Comparison of ENCODE assay signal across 8 cellular contexts in genomic region chr9:131590907-131591844, GRCh38. TPM values are rescaled to one million over a fixed set of nuclear protein-coding genes. Genes with fewer than 3 reads are reported as not detected.
DNase-seq lines count a peak whose midpoint lies in the region; ATAC-seq and TF ChIP-seq lines count a peak whose summit lies in the region.

No MANE protein-coding gene starts in this region.

- H3K36me3 ChIP-seq in Panc1 (ENCODE audit: control insufficient read depth, insufficient read depth, low read length) (no peaks in the 10 kb centered on the region), esophagus squamous epithelium (peaks cover 26 to 85% (median 27%) of the 10 kb centered on the region in 3 donors)

- H3K27me3 ChIP-seq in Panc1 (ENCODE audit: control insufficient read depth, insufficient read depth, low read length), result no peaks in the 10 kb centered on the region
- H3K27me3 ChIP-seq in esophagus squamous epithelium, result no peaks in the 10 kb centered on the region

- no peak overlapping the region for H3K4me3 ChIP-seq in Panc1 (ENCODE audit: low read depth in 2 of 2, low read length in 2 of 2)
- H3K4me3 ChIP-seq in esophagus squamous epithelium, result no peak overlapping the region

- TF ChIP-seq CTCF in Panc1 (IDR thresholded peaks at IDR 0.05) (peak; percentile 88), esophagus squamous epithelium (IDR thresholded peaks at IDR 0.05) (peak; percentile 62 to 92 (median 89)), nephron progenitor cell (IDR thresholded peaks at IDR 0.05) (peak; percentile 63)

- peaks cover 24% of the 10 kb centered on the region for H3K4me1 Mint-ChIP-seq in activated T-cell treated with anti-CD3 and anti-CD28 coated beads, Interleukin-2, amount 50 U/mL, for 4 hours (ENCODE audit: low read depth)
- H3K4me1 Mint-ChIP-seq in nephron progenitor cell, result no peaks in the 10 kb centered on the region

- POLR2A ChIA-PET in Panc1 (lab: Charles Lee), result no interaction called here

- intact Hi-C loops in Panc1 (cut with micrococcal nuclease; ENCODE audit: unreplicated experiment), result loop anchor here (5.0 kb wide), 1 partner anchor 151 kb away; the partner anchor contains the start of gene RAPGEF1
- intact Hi-C loops in esophagus squamous epithelium (cut with DNase I), result loop anchor here (2.0 kb wide), 1 partner anchor 150 kb away; the partner anchor contains the start of gene RAPGEF1

- in situ Hi-C loops in Panc1 (cut with HindIII; ENCODE audit: low pct_unique_long_range_greater_than_20kb, low sequenced_read_pairs), result no loop called here

- H3K27ac Mint-ChIP-seq in nephron progenitor cell, result no peak overlapping the region

- ATAC-seq in Panc1 (peak; percentile 94), GM18873 (IDR thresholded peaks at IDR 0.05; ENCODE audit: low FRiP score, unreplicated experiment) (no peak)
- peak; percentile 90 to 94 for ATAC-seq in activated T-cell treated with anti-CD3 and anti-CD28 coated beads, Interleukin-2, amount 50 U/mL, for 4 hours

- 58 to 87% methylated on average over 3 to 20 of the region's 21 CpGs for WGBS in esophagus squamous epithelium, 2 donors

- H3K27ac ChIP-seq in Panc1 (ENCODE audit: low read length) (no peak overlapping the region), esophagus squamous epithelium (peak overlapping the region in 1 of 4 donors; percentile 6)

- H3K4me1 ChIP-seq in Panc1 (ENCODE audit: control insufficient read depth, insufficient read depth, low read length) (no peaks in the 10 kb centered on the region; the same call in 1 of the 2 replicates), esophagus squamous epithelium (peaks cover 0 to 17% (median 0%) of the 10 kb centered on the region in 3 donors)

- CTCF ChIA-PET in Panc1 (lab: Charles Lee), result no interaction called here

- H3K27me3 Mint-ChIP-seq in activated T-cell treated with anti-CD3 and anti-CD28 coated beads, Interleukin-2, amount 50 U/mL, for 4 hours (ENCODE audit: low read depth), result no peaks in the 10 kb centered on the region
- H3K27me3 Mint-ChIP-seq in nephron progenitor cell (ENCODE audit: low read depth, poor library complexity), result no peaks in the 10 kb centered on the region

- no TSS peak for BruUV-seq in Panc1 (replicated peaks; lab: Mats Ljungman, UMichigan)

- peaks cover 19% of the 10 kb centered on the region for H3K36me3 Mint-ChIP-seq in activated T-cell treated with anti-CD3 and anti-CD28 coated beads, Interleukin-2, amount 50 U/mL, for 4 hours (ENCODE audit: insufficient read depth)
- H3K36me3 Mint-ChIP-seq in nephron progenitor cell (ENCODE audit: low read depth), result peaks cover 21% of the 10 kb centered on the region

- H3K9me3 ChIP-seq in Panc1 (ENCODE audit: control insufficient read depth, insufficient read depth, low read depth, low read length) (no peaks in the 10 kb centered on the region), esophagus squamous epithelium (no peaks in the 10 kb centered on the region)

- no peaks in the 10 kb centered on the region for H3K9me3 Mint-ChIP-seq in activated T-cell treated with anti-CD3 and anti-CD28 coated beads, Interleukin-2, amount 50 U/mL, for 4 hours
- H3K9me3 Mint-ChIP-seq in nephron progenitor cell, result peaks cover 7% of the 10 kb centered on the region

- peak overlapping the region; percentile 9 for H3K4me3 Mint-ChIP-seq in activated T-cell treated with anti-CD3 and anti-CD28 coated beads, Interleukin-2, amount 50 U/mL, for 4 hours
- no peak overlapping the region for H3K4me3 Mint-ChIP-seq in nephron progenitor cell

- DNase-seq in DMS79 treated with DMSO at 0.1 percent for 48 hours (lab: John Stamatoyannopoulos, UW) (peak; percentile 64), HuH-7.5 (ENCODE audit: low spot score) (peak; percentile 96), Panc1 (ENCODE audit: low read depth, low spot score) (peak; percentile 38), esophagus squamous epithelium (lab: John Stamatoyannopoulos, UW) (peak; percentile 38), nephron progenitor cell (peak; percentile 70)
- peak; percentile 74 for DNase-seq in activated T-cell treated with anti-CD3 and anti-CD28 coated beads, Interleukin-2, amount 50 U/mL, for 4 hours
- DNase-seq in stimulated activated naive CD4-positive, alpha-beta T cell treated with Interleukin-2 at 50 U/mL for 16 hours (lab: John Stamatoyannopoulos, UW), result peak; percentile 77

- TF ChIP-seq POLR2A in esophagus squamous epithelium (IDR thresholded peaks at IDR 0.05), result no peak

RNA-seq across cellular contexts. Expression of gene PRRT1B, which starts 45.9 kb away (rescaled TPM):
- total RNA-seq in Panc1 (2021; ENCODE audit: unreplicated experiment), result 1.1 TPM
- 0.56 TPM for polyA plus RNA-seq in Panc1 (2012; ENCODE audit: insufficient read length)
- not detected for total RNA-seq in activated T-cell treated with anti-CD3 and anti-CD28 coated beads, Interleukin-2, amount 50 U/mL, for 4 hours
- total RNA-seq in esophagus squamous epithelium, result not detected

Comparison
In these comparisons a context has a peak if more than half of its experiments do, and no peak if none do; other contexts are left out.
1. DNase-seq: peak in every context shown above with its lines; median percentile 96 in HuH-7.5; 77 in stimulated activated naive CD4-positive, alpha-beta T cell treated with Interleukin-2 at 50 U/mL for 16 hours; 74 in activated T-cell treated with anti-CD3 and anti-CD28 coated beads, Interleukin-2, amount 50 U/mL, for 4 hours; 70 in nephron progenitor cell; 64 in DMS79 treated with DMSO at 0.1 percent for 48 hours; 38 in Panc1; 38 in esophagus squamous epithelium.